In the genomic region with DNA sequence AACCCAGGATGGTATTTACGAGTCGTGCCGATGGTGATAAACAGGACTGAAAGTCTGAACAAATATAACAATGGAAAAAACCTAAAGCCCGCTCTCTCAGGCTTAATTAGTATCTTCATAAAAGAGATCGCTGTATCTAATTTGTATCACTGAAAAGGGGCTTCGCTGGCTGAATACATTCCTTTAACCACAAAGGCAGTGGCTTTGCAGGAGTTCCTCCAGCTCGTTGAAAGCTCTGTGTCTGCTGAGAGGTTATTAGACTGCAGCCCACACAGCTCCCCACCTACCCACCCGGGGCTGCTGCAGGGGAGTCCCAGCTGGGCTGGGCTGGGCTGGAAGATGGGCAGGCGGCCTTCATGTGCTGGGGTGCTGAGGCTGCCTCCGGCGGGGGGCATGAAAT, we compare ENCODE assay signal across 27 cellular contexts. TPM values are rescaled to one million over a fixed set of nuclear protein-coding genes. Genes with fewer than 3 reads are reported as not detected.
"Had no signal": no experiment of that assay in that cellular context is flagged by ENCODE, and none has a peak within 500 bp of the region (broad histone marks: within the 10 kb centered on the region; RNA-seq: fewer than 3 reads in every experiment).

No MANE protein-coding gene starts in this region.

- ATAC-seq: foreskin keratinocyte; naive thymus-derived CD8-positive, alpha-beta T cell; right lobe of liver; stimulated activated effector memory CD8-positive, alpha-beta T cell treated with anti-CD3 and anti-CD28 coated beads, Interleukin-12 subunit alpha, Interleukin-12 subunit beta, amount 100 ng/mL, for 72 hours; stimulated activated naive CD8-positive, alpha-beta T cell treated with anti-CD3 and anti-CD28 coated beads, Interleukin-15, amount 100 ng/mL, for 72 hours; T-helper 17 cell had no signal

- H3K4me1 Mint-ChIP-seq: activated CD4-positive, alpha-beta memory T cell treated with anti-CD3 and anti-CD28 coated beads, Interleukin-2, amount 10 ng/mL, durations not matched to agents 7 days and 5 days; activated CD4-positive, alpha-beta T cell treated with anti-CD3 and anti-CD28 coated beads, Interleukin-2, amount 10 ng/mL, durations not matched to agents 7 days and 5 days; activated naive CD4-positive, alpha-beta T cell treated with anti-CD3 and anti-CD28 coated beads, Interleukin-2, amount 10 ng/mL, durations not matched to agents 7 days and 5 days; activated naive CD8-positive, alpha-beta T cell treated with anti-CD3 and anti-CD28 coated beads, Interleukin-2, amount 10 ng/mL, durations not matched to agents 7 days and 5 days; stimulated activated naive CD8-positive, alpha-beta T cell treated with anti-CD3 and anti-CD28 coated beads, Interleukin-15, amount 100 ng/mL, for 72 hours had no signal

- H3K4me3 ChIP-seq: ascending aorta, breast epithelium, esophagus muscularis mucosa, heart left ventricle, right lobe of liver had no signal

- H3K4me3 Mint-ChIP-seq: activated CD4-positive, alpha-beta memory T cell treated with anti-CD3 and anti-CD28 coated beads, Interleukin-2, amount 10 ng/mL, durations not matched to agents 7 days and 5 days; activated CD4-positive, alpha-beta T cell treated with anti-CD3 and anti-CD28 coated beads, Interleukin-2, amount 10 ng/mL, durations not matched to agents 7 days and 5 days; activated naive CD4-positive, alpha-beta T cell treated with anti-CD3 and anti-CD28 coated beads, Interleukin-2, amount 10 ng/mL, durations not matched to agents 7 days and 5 days; activated naive CD8-positive, alpha-beta T cell treated with anti-CD3 and anti-CD28 coated beads, Interleukin-2, amount 10 ng/mL, durations not matched to agents 7 days and 5 days; activated T-cell treated with anti-CD3 and anti-CD28 coated beads, Interleukin-2, amount 50 U/mL, for 24 hours; memory B cell; naive thymus-derived CD8-positive, alpha-beta T cell; stimulated activated effector memory CD8-positive, alpha-beta T cell treated with anti-CD3 and anti-CD28 coated beads, Interleukin-12 subunit alpha, Interleukin-12 subunit beta, amount 100 ng/mL, for 72 hours; stimulated activated naive CD8-positive, alpha-beta T cell treated with anti-CD3 and anti-CD28 coated beads, Interleukin-15, amount 100 ng/mL, for 72 hours; T-helper 17 cell; type B pancreatic cell had no signal

- H3K27ac Mint-ChIP-seq: activated CD4-positive, alpha-beta memory T cell treated with anti-CD3 and anti-CD28 coated beads, Interleukin-2, amount 10 ng/mL, durations not matched to agents 7 days and 5 days; activated CD4-positive, alpha-beta T cell treated with anti-CD3 and anti-CD28 coated beads, Interleukin-2, amount 10 ng/mL, durations not matched to agents 7 days and 5 days; activated naive CD4-positive, alpha-beta T cell treated with anti-CD3 and anti-CD28 coated beads, Interleukin-2, amount 10 ng/mL, durations not matched to agents 7 days and 5 days; activated naive CD8-positive, alpha-beta T cell treated with anti-CD3 and anti-CD28 coated beads, Interleukin-2, amount 10 ng/mL, durations not matched to agents 7 days and 5 days; activated T-cell treated with anti-CD3 and anti-CD28 coated beads, Interleukin-2, amount 50 U/mL, for 24 hours; memory B cell; naive thymus-derived CD8-positive, alpha-beta T cell; stimulated activated effector memory CD8-positive, alpha-beta T cell treated with anti-CD3 and anti-CD28 coated beads, Interleukin-12 subunit alpha, Interleukin-12 subunit beta, amount 100 ng/mL, for 72 hours; stimulated activated naive CD8-positive, alpha-beta T cell treated with anti-CD3 and anti-CD28 coated beads, Interleukin-15, amount 100 ng/mL, for 72 hours; type B pancreatic cell had no signal

- H3K36me3 ChIP-seq: ascending aorta, breast epithelium, esophagus muscularis mucosa, heart left ventricle, right lobe of liver, WERI-Rb-1 had no signal

- H3K27me3 ChIP-seq: ascending aorta, esophagus muscularis mucosa, heart left ventricle, right lobe of liver had no signal

- H3K36me3 Mint-ChIP-seq: activated naive CD4-positive, alpha-beta T cell treated with anti-CD3 and anti-CD28 coated beads, Interleukin-2, amount 10 ng/mL, durations not matched to agents 7 days and 5 days; activated naive CD8-positive, alpha-beta T cell treated with anti-CD3 and anti-CD28 coated beads, Interleukin-2, amount 10 ng/mL, durations not matched to agents 7 days and 5 days; stimulated activated effector memory CD8-positive, alpha-beta T cell treated with anti-CD3 and anti-CD28 coated beads, Interleukin-12 subunit alpha, Interleukin-12 subunit beta, amount 100 ng/mL, for 72 hours had no signal

- H3K27ac ChIP-seq: ascending aorta, breast epithelium, esophagus muscularis mucosa, foreskin keratinocyte, heart left ventricle, right lobe of liver, WERI-Rb-1 had no signal

- DNase-seq: activated CD4-positive, alpha-beta memory T cell treated with anti-CD3 and anti-CD28 coated beads, Interleukin-2, amount 10 ng/mL, durations not matched to agents 7 days and 5 days; activated CD4-positive, alpha-beta T cell treated with anti-CD3 and anti-CD28 coated beads, Interleukin-2, amount 10 ng/mL, durations not matched to agents 7 days and 5 days; activated CD4-positive, CD25-positive, alpha-beta regulatory T cell treated with anti-CD3 and anti-CD28 coated beads, Interleukin-2, amount 50 U/mL, for 72 hours; activated CD8-positive, alpha-beta memory T cell treated with anti-CD3 and anti-CD28 coated beads, Interleukin-2, amount 50 U/mL, for 48 hours; activated gamma-delta T cell; activated naive CD4-positive, alpha-beta T cell treated with anti-CD3 and anti-CD28 coated beads, Interleukin-2, amount 10 ng/mL, durations not matched to agents 7 days and 5 days; activated naive CD8-positive, alpha-beta T cell treated with anti-CD3 and anti-CD28 coated beads, Interleukin-2, amount 10 ng/mL, durations not matched to agents 7 days and 5 days; activated T-cell treated with anti-CD3 and anti-CD28 coated beads, Interleukin-2, amount 50 U/mL, for 24 hours; central memory CD4-positive, alpha-beta T cell; foreskin keratinocyte; heart left ventricle; naive thymus-derived CD8-positive, alpha-beta T cell; posterior cingulate gyrus; right lobe of liver; stimulated activated CD4-positive, alpha-beta T cell treated with anti-CD3 and anti-CD28 coated beads, Interleukin-12 subunit alpha, Interleukin-12 subunit beta, amount 100 ng/mL, for 4 hours; stimulated activated CD4-positive, alpha-beta T cell treated with anti-CD3 and anti-CD28 coated beads, Interleukin-4, amount 100 ng/mL, for 1 hour; stimulated activated naive CD8-positive, alpha-beta T cell treated with anti-CD3 and anti-CD28 coated beads, Interleukin-15, amount 100 ng/mL, for 72 hours; substantia nigra; T-helper 17 cell; T1000; WERI-Rb-1 had no signal

- H3K9me3 Mint-ChIP-seq: activated CD4-positive, alpha-beta T cell treated with anti-CD3 and anti-CD28 coated beads, Interleukin-2, amount 10 ng/mL, durations not matched to agents 7 days and 5 days; activated naive CD4-positive, alpha-beta T cell treated with anti-CD3 and anti-CD28 coated beads, Interleukin-2, amount 10 ng/mL, durations not matched to agents 7 days and 5 days; activated naive CD8-positive, alpha-beta T cell treated with anti-CD3 and anti-CD28 coated beads, Interleukin-2, amount 10 ng/mL, durations not matched to agents 7 days and 5 days; activated T-cell treated with anti-CD3 and anti-CD28 coated beads, Interleukin-2, amount 50 U/mL, for 24 hours; stimulated activated effector memory CD8-positive, alpha-beta T cell treated with anti-CD3 and anti-CD28 coated beads, Interleukin-12 subunit alpha, Interleukin-12 subunit beta, amount 100 ng/mL, for 72 hours had no signal

- H3K4me1 ChIP-seq: ascending aorta, breast epithelium, esophagus muscularis mucosa, foreskin keratinocyte, heart left ventricle, right lobe of liver had no signal

RNA-seq across cellular contexts. Expression of a gene that starts 15.1 kb away (rescaled TPM):
- total RNA-seq: activated CD4-positive, alpha-beta memory T cell treated with anti-CD3 and anti-CD28 coated beads, Interleukin-2, amount 10 ng/mL, durations not matched to agents 7 days and 5 days; activated CD4-positive, alpha-beta T cell treated with anti-CD3 and anti-CD28 coated beads, Interleukin-2, amount 10 ng/mL, durations not matched to agents 7 days and 5 days; activated naive CD8-positive, alpha-beta T cell treated with anti-CD3 and anti-CD28 coated beads, Interleukin-2, amount 10 ng/mL, durations not matched to agents 7 days and 5 days; foreskin keratinocyte; naive thymus-derived CD8-positive, alpha-beta T cell; T-helper 17 cell had no signal
- polyA plus RNA-seq: naive thymus-derived CD8-positive, alpha-beta T cell had no signal
